In genomic region chr1:24727490-24728214, GRCh38 we compare ENCODE assay signal across 9 cellular contexts. TPM values are rescaled to one million over a fixed set of nuclear protein-coding genes. Genes with fewer than 3 reads are reported as not detected.
A peak's percentile ranks its signal among the peaks of the same experiment; 100 is the strongest.
DNase-seq lines count a peak whose midpoint lies in the region; ATAC-seq lines count a peak whose summit lies in the region.
"Had no signal": no experiment of that assay in that cellular context is flagged by ENCODE, and none has a peak within 500 bp of the region (broad histone marks: within the 10 kb centered on the region; RNA-seq: fewer than 3 reads in every experiment).

No MANE protein-coding gene starts in this region.

- peak overlapping the region in 17 of 21 experiments; percentile 17 to 77 (median 42) for H3K27ac ChIP-seq in skin epidermis

- H3K36me3 Mint-ChIP-seq in activated CD4-positive, alpha-beta T cell treated with anti-CD3 and anti-CD28 coated beads for 36 hours (ENCODE audit: low read depth), result no peaks in the 10 kb centered on the region
- H3K36me3 Mint-ChIP-seq: CD4-positive, CD25-positive, alpha-beta regulatory T cell had no signal

- no peak overlapping the region for H3K27ac Mint-ChIP-seq in activated CD4-positive, alpha-beta T cell treated with anti-CD3 and anti-CD28 coated beads for 36 hours
- H3K27ac Mint-ChIP-seq: CD4-positive, CD25-positive, alpha-beta regulatory T cell had no signal

- CTCF ChIA-PET in activated CD4-positive, alpha-beta T cell treated with anti-CD3 and anti-CD28 coated beads for 36 hours (lab: Charles Lee), result interaction anchor here (0.9 to 1.9 kb wide), 2 partner anchors 11 to 12 kb away, joined by 4 to 5 read pairs; no protein-coding TSS in a partner anchor

- POLR2A ChIA-PET in activated CD4-positive, alpha-beta T cell treated with anti-CD3 and anti-CD28 coated beads for 36 hours (lab: Charles Lee), result interaction anchor here (0.7 kb wide), 1 partner anchor 46 kb away, joined by 3 read pairs; no protein-coding TSS in a partner anchor

- ATAC-seq in activated CD4-positive, alpha-beta T cell treated with anti-CD3 and anti-CD28 coated beads for 36 hours, result peak; percentile 77
- peak; percentile 80 for ATAC-seq in HG03045 (IDR thresholded peaks at IDR 0.05; ENCODE audit: unreplicated experiment)

- no peak overlapping the region for H3K4me3 ChIP-seq in skin epidermis

- H3K27me3 Mint-ChIP-seq in activated CD4-positive, alpha-beta T cell treated with anti-CD3 and anti-CD28 coated beads for 36 hours, result no peaks in the 10 kb centered on the region

- H3K4me3 Mint-ChIP-seq in activated CD4-positive, alpha-beta T cell treated with anti-CD3 and anti-CD28 coated beads for 36 hours, result no peak overlapping the region

- intact Hi-C loops in activated CD4-positive, alpha-beta T cell treated with anti-CD3 and anti-CD28 coated beads for 36 hours (cut with DNase I, micrococcal nuclease), result no loop called here
- intact Hi-C loops in head of caudate nucleus (cut with DNase I), result no loop called here

- H3K4me1 Mint-ChIP-seq in activated CD4-positive, alpha-beta T cell treated with anti-CD3 and anti-CD28 coated beads for 36 hours, result peaks cover 9% of the 10 kb centered on the region

- H3K9me3 Mint-ChIP-seq in activated CD4-positive, alpha-beta T cell treated with anti-CD3 and anti-CD28 coated beads for 36 hours (ENCODE audit: low read depth), result no peaks in the 10 kb centered on the region

- peak; percentile 46 for DNase-seq in activated CD4-positive, alpha-beta T cell treated with anti-CD3 and anti-CD28 coated beads for 36 hours
- no peak for DNase-seq in activated CD4-positive, alpha-beta T cell treated with anti-CD3 and anti-CD28 coated beads for 4 hours
- peak; percentile 90 for DNase-seq in SKM-1 treated with dmso at 0.1 percent for 144 hours (lab: John Stamatoyannopoulos, UW; ENCODE audit: unreplicated experiment)
- DNase-seq in head of caudate nucleus, result peak in 30 of 42 donors; percentile 24 to 80 (median 50)
- DNase-seq in T-helper 9 cell, result no peak
- no peak for DNase-seq in activated gamma-delta T cell treated with Interleukin-2 at 50 U/mL for 16 hours

RNA-seq across cellular contexts. Expression of gene CLIC4, which starts 17.6 kb away (rescaled TPM):
- 10 to 100 TPM; 29.8 to 33.1 TPM for total RNA-seq in activated CD4-positive, alpha-beta T cell treated with anti-CD3 and anti-CD28 coated beads for 36 hours

Comparison
In these comparisons a context has a peak if more than half of its experiments do, and no peak if none do; other contexts are left out.
1. DNase-seq: peak in activated CD4-positive, alpha-beta T cell treated with anti-CD3 and anti-CD28 coated beads for 36 hours (single experiment), SKM-1 treated with dmso at 0.1 percent for 144 hours (single experiment) and head of caudate nucleus (30 of 42); none in activated CD4-positive, alpha-beta T cell treated with anti-CD3 and anti-CD28 coated beads for 4 hours (0 of 2), T-helper 9 cell (single experiment) and activated gamma-delta T cell treated with Interleukin-2 at 50 U/mL for 16 hours (single experiment).